ENCODE assay signal across 8 cellular contexts in genomic region chr14:54450535-54450934, GRCh38. TPM values are rescaled to one million over a fixed set of nuclear protein-coding genes. Genes with fewer than 3 reads are reported as not detected.
DNase-seq lines count a peak whose midpoint lies in the region; ATAC-seq and TF ChIP-seq lines count a peak whose summit lies in the region.

No MANE protein-coding gene starts in this region.

- H3K9me3 ChIP-seq in BE2C (no peaks in the 10 kb centered on the region), psoas muscle (no peaks in the 10 kb centered on the region)

- intact Hi-C loops in psoas muscle (cut with DNase I): no loop called here

- TF ChIP-seq CTCF in BE2C (IDR thresholded peaks at IDR 0.05; ENCODE audit: low read depth, low read length): no peak
- no peak for TF ChIP-seq CTCF in HL-60 (IDR thresholded peaks at IDR 0.05; ENCODE audit: insufficient read depth, low read length)
- TF ChIP-seq CTCF in psoas muscle (IDR thresholded peaks at IDR 0.05): no peak

- H3K4me3 ChIP-seq in BE2C (ENCODE audit: low read depth, low read length): no peak overlapping the region
- no peak overlapping the region for H3K4me3 ChIP-seq in HL-60 (replicated peaks; ENCODE audit: insufficient read depth, low read length)
- no peak overlapping the region for H3K4me3 ChIP-seq in psoas muscle

- H3K27ac ChIP-seq in HL-60 (replicated peaks): no peak overlapping the region
- no peak overlapping the region for H3K27ac ChIP-seq in substantia nigra (ENCODE audit: low read depth, low read length, poor library complexity, severe bottlenecking)
- no peak overlapping the region for H3K27ac ChIP-seq in psoas muscle

- ATAC-seq in GM19328 (IDR thresholded peaks at IDR 0.05; ENCODE audit: unreplicated experiment): peak; percentile 76
- ATAC-seq in psoas muscle: no peak

- H3K4me1 ChIP-seq in BE2C (peaks cover 6% of the 10 kb centered on the region), psoas muscle (no peaks in the 10 kb centered on the region)

- H3K27me3 ChIP-seq in BE2C (no peaks in the 10 kb centered on the region), HL-60 (ENCODE audit: insufficient read depth, poor library complexity, severe bottlenecking) (no peaks in the 10 kb centered on the region), psoas muscle (ENCODE audit: insufficient read depth in 3 of 3, low read length in 2 of 3) (no peaks in the 10 kb centered on the region)

- 58 to 66% (median 65%) methylated on average over 3 of the region's 3 CpGs for WGBS in psoas muscle, 3 donors

- DNase-seq in BE2C (peak; percentile 22), HL-60 (ENCODE audit: low read depth in 1 of 2, low spot score in 1 of 2) (peak; percentile 63 to 80), epidermal melanocyte (ENCODE audit: insufficient read length, low spot score) (peak; percentile 26), COLO829 (ENCODE audit: low spot score) (no peak), substantia nigra (lab: John Stamatoyannopoulos, UW) (no peak), islet precursor cell (no peak), psoas muscle (no peak)

- no peaks in the 10 kb centered on the region for H3K36me3 ChIP-seq in BE2C
- H3K36me3 ChIP-seq in psoas muscle (ENCODE audit: insufficient read depth in 1 of 2, low read depth in 1 of 2): no peaks in the 10 kb centered on the region

RNA-seq across cellular contexts. Expression of gene CNIH1, which starts 9.4 kb away (rescaled TPM):
- polyA plus RNA-seq in BE2C (2012; ENCODE audit: insufficient read depth, insufficient read length, low read depth): 125 TPM
- total RNA-seq in psoas muscle: 10 to 100 TPM; 57.8 to 79.0 (median 63.0) TPM
- 100 to 1,000 TPM in 2 of 3 donors, 10 to 100 TPM in 1; 85.8 to 172 (median 149) TPM for polyA plus RNA-seq in psoas muscle

RNA-seq across cellular contexts. Expression of gene GMFB, which starts 38.2 kb away (rescaled TPM):
- polyA plus RNA-seq in BE2C (2012; ENCODE audit: insufficient read depth, insufficient read length, low read depth): 38.0 TPM
- 10 to 100 TPM; 11.5 to 14.6 (median 13.8) TPM for total RNA-seq in psoas muscle
- 10 to 100 TPM in 2 of 3 donors, 1 to 10 TPM in 1; 5.0 to 22.9 (median 19.3) TPM for polyA plus RNA-seq in psoas muscle

RNA-seq across cellular contexts. Expression of gene CDKN3, which starts 53.7 kb away (rescaled TPM):
- 7.7 TPM for polyA plus RNA-seq in BE2C (2012; ENCODE audit: insufficient read depth, insufficient read length, low read depth)
- total RNA-seq in psoas muscle: 1 to 10 TPM; 1.4 to 5.2 (median 3.2) TPM
- polyA plus RNA-seq in psoas muscle: 1 to 10 TPM; 1.4 to 6.0 (median 1.9) TPM

RNA-seq across cellular contexts. Expression of gene CGRRF1, which starts 59.2 kb away (rescaled TPM):
- 14.8 TPM for polyA plus RNA-seq in BE2C (2012; ENCODE audit: insufficient read depth, insufficient read length, low read depth)
- total RNA-seq in psoas muscle: 10 to 100 TPM; 14.1 to 25.8 (median 22.7) TPM
- polyA plus RNA-seq in psoas muscle: 10 to 100 TPM; 21.0 to 41.9 (median 21.6) TPM

Comparison
In these comparisons a context has a peak if more than half of its experiments do, and no peak if none do; other contexts are left out.
1. DNase-seq: peak in BE2C (single experiment), HL-60 (2 of 2) and epidermal melanocyte (single experiment); none in COLO829 (single experiment), substantia nigra (0 of 49), islet precursor cell (single experiment) and psoas muscle (0 of 2).